Comparison of ENCODE assay signal across 14 cellular contexts in the genomic region with DNA sequence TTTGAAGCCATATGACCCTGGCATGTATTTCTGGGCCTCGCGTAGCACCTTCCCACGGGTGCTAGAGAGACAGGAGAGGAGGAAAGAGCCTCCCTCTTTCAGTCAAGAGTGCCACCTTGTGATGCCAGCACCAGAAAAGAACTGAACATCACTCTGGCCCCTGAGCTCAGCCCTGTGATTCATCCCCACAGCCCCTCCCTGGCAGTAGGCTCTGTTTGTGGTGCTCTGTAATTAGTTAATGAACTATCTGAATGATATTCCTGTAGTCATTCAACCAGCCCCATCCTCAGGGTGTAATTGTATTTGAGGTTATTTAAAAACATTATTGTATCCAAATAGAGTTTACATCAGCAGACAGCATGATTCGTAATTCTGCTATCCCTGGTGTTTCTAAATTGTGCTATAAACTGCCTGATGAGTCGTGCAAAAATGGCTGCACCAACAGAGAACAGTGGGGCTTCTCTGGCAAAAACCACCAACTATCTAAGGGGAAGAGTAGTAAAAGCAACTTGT. TPM values are rescaled to one million over a fixed set of nuclear protein-coding genes. Genes with fewer than 3 reads are reported as not detected.
A peak's percentile ranks its signal among the peaks of the same experiment; 100 is the strongest.
DNase-seq lines count a peak whose midpoint lies in the region; ATAC-seq, FAIRE-seq and TF ChIP-seq lines count a peak whose summit lies in the region.
"Had no signal": no experiment of that assay in that cellular context is flagged by ENCODE, and none has a peak within 500 bp of the region (broad histone marks: within the 10 kb centered on the region; RNA-seq: fewer than 3 reads in every experiment).

No MANE protein-coding gene starts in this region.

- no peaks in the 10 kb centered on the region for H3K27me3 Mint-ChIP-seq in activated naive CD8-positive, alpha-beta T cell treated with anti-CD3 and anti-CD28 coated beads, Interleukin-2, amount 50 U/mL, for 24 hours
- no peaks in the 10 kb centered on the region for H3K27me3 Mint-ChIP-seq in activated naive CD8-positive, alpha-beta T cell treated with anti-CD3 and anti-CD28 coated beads for 36 hours

- no peak for FAIRE-seq in GM12891 (lab: Jason Lieb, UNC)
- FAIRE-seq: small intestine, urothelium cell line had no signal

- no peaks in the 10 kb centered on the region for H3K9me3 Mint-ChIP-seq in activated naive CD8-positive, alpha-beta T cell treated with anti-CD3 and anti-CD28 coated beads, Interleukin-2, amount 50 U/mL, for 24 hours
- H3K9me3 Mint-ChIP-seq in activated naive CD8-positive, alpha-beta T cell treated with anti-CD3 and anti-CD28 coated beads for 36 hours, result no peaks in the 10 kb centered on the region

- no peak for TF ChIP-seq POLR2A in GM12891 (IDR thresholded peaks at IDR 0.05; ENCODE audit: low read depth, low read length)

- H3K36me3 Mint-ChIP-seq in activated naive CD8-positive, alpha-beta T cell treated with anti-CD3 and anti-CD28 coated beads, Interleukin-2, amount 50 U/mL, for 24 hours (ENCODE audit: low read depth), result no peaks in the 10 kb centered on the region
- H3K36me3 Mint-ChIP-seq in activated naive CD8-positive, alpha-beta T cell treated with anti-CD3 and anti-CD28 coated beads for 36 hours, result no peaks in the 10 kb centered on the region

- peaks cover 3% of the 10 kb centered on the region for H3K4me1 Mint-ChIP-seq in activated naive CD8-positive, alpha-beta T cell treated with anti-CD3 and anti-CD28 coated beads, Interleukin-2, amount 50 U/mL, for 24 hours
- H3K4me1 Mint-ChIP-seq in activated naive CD8-positive, alpha-beta T cell treated with anti-CD3 and anti-CD28 coated beads for 36 hours, result peaks cover 6% of the 10 kb centered on the region

- H3K4me3 Mint-ChIP-seq in activated naive CD8-positive, alpha-beta T cell treated with anti-CD3 and anti-CD28 coated beads, Interleukin-2, amount 50 U/mL, for 24 hours, result no peak overlapping the region
- H3K4me3 Mint-ChIP-seq in activated naive CD8-positive, alpha-beta T cell treated with anti-CD3 and anti-CD28 coated beads for 36 hours, result no peak overlapping the region

- H3K27ac Mint-ChIP-seq in activated naive CD8-positive, alpha-beta T cell treated with anti-CD3 and anti-CD28 coated beads, Interleukin-2, amount 50 U/mL, for 24 hours, result no peak overlapping the region
- H3K27ac Mint-ChIP-seq in activated naive CD8-positive, alpha-beta T cell treated with anti-CD3 and anti-CD28 coated beads for 36 hours, result no peak overlapping the region

- ATAC-seq in activated naive CD8-positive, alpha-beta T cell treated with anti-CD3 and anti-CD28 coated beads, Interleukin-2, amount 50 U/mL, for 24 hours, result peak; percentile 46
- ATAC-seq in HG03460 (IDR thresholded peaks at IDR 0.05; ENCODE audit: unreplicated experiment), result no peak
- ATAC-seq: gastrocnemius medialis had no signal

- DNase-seq in activated naive CD8-positive, alpha-beta T cell treated with anti-CD3 and anti-CD28 coated beads, Interleukin-2, amount 50 U/mL, for 24 hours, result no peak
- no peak for DNase-seq in activated naive CD8-positive, alpha-beta T cell treated with anti-CD3 and anti-CD28 coated beads for 36 hours
- peak; percentile 4 for DNase-seq in RPMI7951 (ENCODE audit: low read depth)
- peak; percentile 45 for DNase-seq in fibroblast of peridontal ligament (ENCODE audit: extremely low read depth)
- peak; percentile 32 for DNase-seq in stromal cell of bone marrow (ENCODE audit: low read depth)
- DNase-seq in GM12891 (ENCODE audit: insufficient read length, low spot score), result no peak
- no peak for DNase-seq in activated CD8-positive, alpha-beta memory T cell treated with anti-CD3 and anti-CD28 coated beads for 24 hours
- DNase-seq: activated CD4-positive, alpha-beta T cell treated with anti-CD3 and anti-CD28 coated beads, Interleukin-2, amount 50 U/mL, for 1 hour; activated naive CD4-positive, alpha-beta T cell treated with anti-CD3 and anti-CD28 coated beads, Interleukin-2, amount 50 U/mL, for 16 hours; gastrocnemius medialis; NCI-H146; small intestine had no signal

TF ChIP-seq in GM12891, 5 proteins besides CTCF, POLR2A, EP300 and RAD21:
- TF ChIP-seq PAX5 (IDR thresholded peaks at IDR 0.05; ENCODE audit: insufficient read depth, low read length, severe bottlenecking), result no peak
- TF ChIP-seq POLR2AphosphoS5 (IDR thresholded peaks at IDR 0.05; ENCODE audit: low read depth, low read length), result no peak
- TF ChIP-seq SPI1 (IDR thresholded peaks at IDR 0.05; ENCODE audit: low read depth, low read length), result no peak
- no peak for TF ChIP-seq TAF1 (IDR thresholded peaks at IDR 0.05; ENCODE audit: low read depth, low read length)

RNA-seq across cellular contexts. Expression of a gene that starts 23.5 kb away (rescaled TPM):
- total RNA-seq in activated naive CD8-positive, alpha-beta T cell treated with anti-CD3 and anti-CD28 coated beads for 36 hours, result 100 to 1,000 TPM; 212 to 215 TPM
- 33.2 and 45.2 TPM in 2 replicates for total RNA-seq in RPMI7951 (2014; rRNA removed; shearing (Covaris generic))
- 75.6 TPM for polyA plus RNA-seq in GM12891 (2012; ENCODE audit: low read depth, missing spikeins)

RNA-seq across cellular contexts. Expression of a gene that starts 30.9 kb away (rescaled TPM):
- 10 to 100 TPM; 15.3 to 17.5 TPM for total RNA-seq in activated naive CD8-positive, alpha-beta T cell treated with anti-CD3 and anti-CD28 coated beads for 36 hours
- total RNA-seq in RPMI7951 (2014; rRNA removed; shearing (Covaris generic)), result 13.9 and 15.2 TPM in 2 replicates
- polyA plus RNA-seq in GM12891 (2012; ENCODE audit: low read depth, missing spikeins), result 3.5 TPM

Comparison
In these comparisons a context has a peak if more than half of its experiments do, and no peak if none do; other contexts are left out.
1. DNase-seq: peak in RPMI7951 (single experiment), fibroblast of peridontal ligament (single experiment) and stromal cell of bone marrow (single experiment); none in activated naive CD8-positive, alpha-beta T cell treated with anti-CD3 and anti-CD28 coated beads, Interleukin-2, amount 50 U/mL, for 24 hours (single experiment), activated naive CD8-positive, alpha-beta T cell treated with anti-CD3 and anti-CD28 coated beads for 36 hours (single experiment), GM12891 (single experiment) and activated CD8-positive, alpha-beta memory T cell treated with anti-CD3 and anti-CD28 coated beads for 24 hours (single experiment).